Comparison of ENCODE assay signal across 11 cellular contexts in the genomic region with DNA sequence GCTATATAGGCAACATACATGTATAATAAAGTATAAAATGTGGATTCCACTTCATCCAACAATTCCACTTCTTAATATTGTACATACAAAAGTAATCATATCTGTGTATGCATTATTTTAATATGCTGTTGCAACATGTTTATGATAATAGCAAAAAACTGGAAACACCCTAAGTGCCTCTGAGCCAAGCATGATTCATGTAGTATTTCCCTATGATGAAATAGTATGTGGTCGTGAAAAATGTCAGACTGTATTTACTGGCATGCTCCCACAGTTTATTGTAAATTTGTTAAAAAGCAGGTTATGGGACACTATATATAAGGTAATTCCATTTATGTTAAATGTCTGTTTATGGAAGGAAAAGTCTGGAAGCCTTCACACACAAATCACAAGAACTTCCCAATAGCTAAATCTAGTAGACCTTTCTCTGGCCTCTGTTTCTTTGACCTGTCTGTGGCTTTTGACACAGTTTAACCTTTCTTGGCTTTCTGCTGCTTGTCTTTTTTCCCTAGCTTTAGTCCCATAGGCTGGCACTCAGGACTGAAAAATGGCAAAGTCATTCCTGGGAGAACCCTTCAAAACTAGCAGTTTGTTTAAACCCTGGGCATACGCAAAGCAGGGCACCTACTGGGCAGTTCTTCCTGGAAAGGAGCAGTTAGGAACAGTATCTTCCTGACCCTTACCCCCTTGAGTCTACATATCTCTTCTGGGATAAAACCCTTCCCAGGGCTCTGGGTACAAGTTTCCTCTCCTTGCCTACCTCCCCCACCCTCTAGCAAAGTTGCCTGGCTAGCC.
DNase-seq lines count a peak whose midpoint lies in the region; ATAC-seq and TF ChIP-seq lines count a peak whose summit lies in the region.
"Had no signal": no experiment of that assay in that cellular context is flagged by ENCODE, and none has a peak within 500 bp of the region (broad histone marks: within the 10 kb centered on the region; RNA-seq: fewer than 3 reads in every experiment).

No MANE protein-coding gene starts in this region.

- H3K23me2 ChIP-seq in H9 (ENCODE audit: insufficient read length, low read depth, low read length, poor library complexity, severe bottlenecking), result no peaks in the 10 kb centered on the region

- no peak overlapping the region for H3K56ac ChIP-seq in H9 (ENCODE audit: insufficient read length, low read depth, low read length)

- no CpG with 5 or more reads among the region's 2 CpGs for WGBS in H9 (ENCODE audit: extremely low coverage, insufficient read length, low lambda C conversion rate)

- no peaks in the 10 kb centered on the region for H4K20me1 ChIP-seq in H9 (ENCODE audit: control insufficient read depth, insufficient read depth, insufficient read length)

- H3K36me3 Mint-ChIP-seq in H9 (ENCODE audit: insufficient read depth in 1 of 3, low read depth in 3 of 3), result no peaks in the 10 kb centered on the region

- POLR2A ChIA-PET in RWPE1 (lab: Yijun Ruan, JAX; ENCODE audit: low non-redundant PET), result interaction anchor here (0.6 kb wide), 1 partner anchor 196 kb away, joined by 4 read pairs; no protein-coding TSS in a partner anchor

- H3K79me2 ChIP-seq in H9 (ENCODE audit: insufficient read depth, low read length), result no peaks in the 10 kb centered on the region

- ATAC-seq in sciatic nerve, result peak; percentile 20
- ATAC-seq in HG03442 (IDR thresholded peaks at IDR 0.05; ENCODE audit: unreplicated experiment), result no peak
- no peak for ATAC-seq in HG03432 (IDR thresholded peaks at IDR 0.05; ENCODE audit: unreplicated experiment)
- ATAC-seq in HG03095 (IDR thresholded peaks at IDR 0.05; ENCODE audit: unreplicated experiment), result no peak

- no peak overlapping the region for H2BK20ac ChIP-seq in H9 (ENCODE audit: low read depth, low read length, poor library complexity, severe bottlenecking)

- H3K4me3 Mint-ChIP-seq in H9, result no peak overlapping the region

- H3K14ac ChIP-seq in H9 (ENCODE audit: insufficient read depth, low read length), result no peak overlapping the region

- H3T11ph ChIP-seq in H9 (ENCODE audit: low read length), result no peak overlapping the region

- intact Hi-C loops in sciatic nerve (cut with DNase I), result no loop called here

- no peak overlapping the region for H2BK5ac ChIP-seq in H9 (ENCODE audit: insufficient read length, low read length)

- H3K27ac Mint-ChIP-seq in H9, result no peak overlapping the region

- H2AK5ac ChIP-seq in H9 (ENCODE audit: insufficient read length, low read length), result no peak overlapping the region

- CTCF ChIA-PET in RWPE1 (lab: Yijun Ruan, JAX), result no interaction called here

- H2BK120ac ChIP-seq in H9 (ENCODE audit: low read depth, low read length, poor library complexity, severe bottlenecking), result no peak overlapping the region

- H3K4me1 Mint-ChIP-seq in H9, result peaks cover 0 to 4% of the 10 kb centered on the region in 2 experiments; a peak in 2 of 4 replicates

- H3K18ac ChIP-seq in H9 (ENCODE audit: insufficient read length, low read depth, low read length), result no peak overlapping the region

- DNase-seq in H9 (peak; percentile 4), RWPE1 (ENCODE audit: low spot score) (peak; percentile 54), fibroblast of peridontal ligament (ENCODE audit: extremely low read depth) (peak; percentile 82), sciatic nerve (ENCODE audit: low spot score) (no peak), NCI-H2107 (lab: John Stamatoyannopoulos, UW) (no peak)
- DNase-seq: GDM1, H7, occipital lobe had no signal

- no peaks in the 10 kb centered on the region for H3K27me3 ChIP-seq in H9 (ENCODE audit: insufficient read depth, low read length)

- no peak overlapping the region for H2BK12ac ChIP-seq in H9 (ENCODE audit: insufficient read length, low read depth, low read length)

- H4K8ac ChIP-seq in H9 (replicated peaks; ENCODE audit: insufficient read length, low read depth, low read length), result no peak overlapping the region

- no peaks in the 10 kb centered on the region for H3K9me3 ChIP-seq in H9 (ENCODE audit: control insufficient read depth, low read depth, low read length)

- H3K79me1 ChIP-seq in H9 (ENCODE audit: insufficient read depth, low read depth, low read length, poor library complexity, severe bottlenecking), result no peaks in the 10 kb centered on the region

- no peak overlapping the region for H4K91ac ChIP-seq in H9 (ENCODE audit: insufficient read length, low read depth, low read length)

- no peaks in the 10 kb centered on the region for H3K9me3 Mint-ChIP-seq in H9

- no peak overlapping the region for H3K9ac ChIP-seq in H9 (ENCODE audit: extremely low read depth, insufficient read length, low read length)

- no peaks in the 10 kb centered on the region for H3K27me3 Mint-ChIP-seq in H9 (ENCODE audit: low read depth)

- H3K4me1 ChIP-seq in H9 (ENCODE audit: insufficient read depth, low read length), result no peaks in the 10 kb centered on the region

- H4K5ac ChIP-seq in H9 (ENCODE audit: insufficient read length, low read depth, low read length), result no peak overlapping the region

- TF ChIP-seq CTCF in H9 (conservative IDR thresholded peaks at IDR 0.05), result no peak
- TF ChIP-seq CTCF in RWPE1 (conservative IDR thresholded peaks at IDR 0.05; ENCODE audit: low read depth), result no peak

- H3K4me2 ChIP-seq in H9 (ENCODE audit: insufficient read depth, insufficient read length, low read length), result no peak overlapping the region

- H2AFZ ChIP-seq in H9 (ENCODE audit: low read length), result no peak overlapping the region

- H3K23ac ChIP-seq in H9 (ENCODE audit: insufficient read length, low read depth, low read length), result no peak overlapping the region

- H2BK15ac ChIP-seq in H9 (ENCODE audit: low read depth, low read length), result no peak overlapping the region

- no peak overlapping the region for H3K27ac ChIP-seq in H9 (ENCODE audit: insufficient read length, low read depth, low read length)
- H3K27ac ChIP-seq in RWPE1, result no peak overlapping the region

- H3K4ac ChIP-seq in H9 (ENCODE audit: low read depth, low read length), result no peak overlapping the region

Comparison
In these comparisons a context has a peak if more than half of its experiments do, and no peak if none do; other contexts are left out.
1. DNase-seq: peak in H9 (single experiment), RWPE1 (single experiment) and fibroblast of peridontal ligament (single experiment); none in sciatic nerve (single experiment) and NCI-H2107 (single experiment).